8 cellular contexts compared by ENCODE assay signal in genomic region chr10:117175901-117176534, GRCh38. TPM values are rescaled to one million over a fixed set of nuclear protein-coding genes. Genes with fewer than 3 reads are reported as not detected.
DNase-seq lines count a peak whose midpoint lies in the region; ATAC-seq and TF ChIP-seq lines count a peak whose summit lies in the region.

No MANE protein-coding gene starts in this region.

- H3K27ac Mint-ChIP-seq in natural killer cell = no peak overlapping the region
- no peak overlapping the region for H3K27ac Mint-ChIP-seq in stimulated activated naive B cell treated with anti-CD40 and anti-IgM and Interleukin-4, amounts not matched to agents 10 μg/mL and 1 μg/mL and 100 μg/mL, for 72 hours

- peaks cover 19% of the 10 kb centered on the region in 2 donors for H3K4me1 Mint-ChIP-seq in natural killer cell
- H3K4me1 Mint-ChIP-seq in stimulated activated naive B cell treated with anti-CD40 and anti-IgM and Interleukin-4, amounts not matched to agents 10 μg/mL and 1 μg/mL and 100 μg/mL, for 72 hours = peaks cover 14 to 19% of the 10 kb centered on the region in 2 donors

- WGBS in esophagus squamous epithelium, 2 donors = 23 to 27% methylated on average over 12 of the region's 12 CpGs

- H3K4me2 ChIP-seq in BLaER1 = peak overlapping the region; percentile 96

- no peak overlapping the region for H3K27ac ChIP-seq in BLaER1
- no peak overlapping the region for H3K27ac ChIP-seq in esophagus squamous epithelium

- no peaks in the 10 kb centered on the region for H3K36me3 ChIP-seq in BLaER1
- H3K36me3 ChIP-seq in NT2/D1 (ENCODE audit: insufficient read depth, insufficient read length, low read length) = no peaks in the 10 kb centered on the region
- no peaks in the 10 kb centered on the region for H3K36me3 ChIP-seq in esophagus squamous epithelium

- ATAC-seq in GM19025 (IDR thresholded peaks at IDR 0.05; ENCODE audit: low read depth, unreplicated experiment) = peak; percentile 44
- ATAC-seq in HG03432 (IDR thresholded peaks at IDR 0.05; ENCODE audit: unreplicated experiment) = peak; percentile 60
- ATAC-seq in natural killer cell = peak in 2 of 3 donors; percentile 50 to 59
- peak; percentile 38 to 60 for ATAC-seq in stimulated activated naive B cell treated with anti-CD40 and anti-IgM and Interleukin-4, amounts not matched to agents 10 μg/mL and 1 μg/mL and 100 μg/mL, for 72 hours (replicated peaks)

- H3K9me3 Mint-ChIP-seq in natural killer cell = no peaks in the 10 kb centered on the region
- H3K9me3 Mint-ChIP-seq in stimulated activated naive B cell treated with anti-CD40 and anti-IgM and Interleukin-4, amounts not matched to agents 10 μg/mL and 1 μg/mL and 100 μg/mL, for 72 hours = peaks cover 0 to 1% of the 10 kb centered on the region in 2 donors

- H3K9me3 ChIP-seq in BLaER1 (no peaks in the 10 kb centered on the region), NT2/D1 (ENCODE audit: insufficient read depth, low read length) (no peaks in the 10 kb centered on the region), esophagus squamous epithelium (no peaks in the 10 kb centered on the region)

- H3K4me1 ChIP-seq in BLaER1 (peaks cover 13% of the 10 kb centered on the region), NT2/D1 (ENCODE audit: insufficient read depth, insufficient read length) (peaks cover 3% of the 10 kb centered on the region), esophagus squamous epithelium (peaks cover 8 to 14% (median 11%) of the 10 kb centered on the region in 3 donors)

- no peaks in the 10 kb centered on the region for H4K20me1 ChIP-seq in BLaER1

- no peak for TF ChIP-seq POLR2A in esophagus squamous epithelium (IDR thresholded peaks at IDR 0.05)

- no peaks in the 10 kb centered on the region for H3K27me3 ChIP-seq in BLaER1
- peaks cover 49% of the 10 kb centered on the region for H3K27me3 ChIP-seq in NT2/D1 (ENCODE audit: insufficient read depth, insufficient read length)
- peaks cover 5 to 86% (median 9%) of the 10 kb centered on the region in 4 donors for H3K27me3 ChIP-seq in esophagus squamous epithelium

- peaks cover 23 to 32% of the 10 kb centered on the region in 2 donors for H3K27me3 Mint-ChIP-seq in natural killer cell (ENCODE audit: low read depth in 2 of 2)
- peaks cover 52 to 81% of the 10 kb centered on the region in 2 donors for H3K27me3 Mint-ChIP-seq in stimulated activated naive B cell treated with anti-CD40 and anti-IgM and Interleukin-4, amounts not matched to agents 10 μg/mL and 1 μg/mL and 100 μg/mL, for 72 hours

- TF ChIP-seq CTCF in esophagus squamous epithelium (IDR thresholded peaks at IDR 0.05) (peak; percentile 42 to 75 (median 70)), natural killer cell (IDR thresholded peaks at IDR 0.05) (peak; percentile 48)

- H3K9ac ChIP-seq in BLaER1 (peak overlapping the region; percentile 67; the same call in 1 of the 2 replicates), NT2/D1 (ENCODE audit: insufficient read length, low read depth) (peak overlapping the region; percentile 62)

- intact Hi-C loops in esophagus squamous epithelium (cut with DNase I) (loop anchor here (2.0 to 10.0 kb wide), 2 partner anchors 377 to 491 kb away; no protein-coding TSS in a partner anchor), natural killer cell (cut with micrococcal nuclease) (loop anchor here (1.0 kb wide), 1 partner anchor 379 kb away; no protein-coding TSS in a partner anchor)

- no peaks in the 10 kb centered on the region for H3K36me3 Mint-ChIP-seq in natural killer cell
- H3K36me3 Mint-ChIP-seq in stimulated activated naive B cell treated with anti-CD40 and anti-IgM and Interleukin-4, amounts not matched to agents 10 μg/mL and 1 μg/mL and 100 μg/mL, for 72 hours = no peaks in the 10 kb centered on the region

- DNase-seq in NT2/D1 (ENCODE audit: low read depth, low spot score) = peak; percentile 66
- DNase-seq in activated T-cell treated with anti-CD3 and anti-CD28 coated beads for 4 hours = peak; percentile 73
- no peak for DNase-seq in esophagus squamous epithelium (lab: John Stamatoyannopoulos, UW)
- peak; percentile 38 for DNase-seq in natural killer cell
- DNase-seq in stimulated activated naive B cell treated with anti-CD40 and anti-IgM and Interleukin-4, amounts not matched to agents 10 μg/mL and 1 μg/mL and 100 μg/mL, for 72 hours = peak; percentile 32

- H3K4me3 ChIP-seq in BLaER1 = peak overlapping the region; percentile 72
- peak overlapping the region; percentile 44 for H3K4me3 ChIP-seq in NT2/D1 (ENCODE audit: insufficient read length, low read depth)
- H3K4me3 ChIP-seq in esophagus squamous epithelium = peak overlapping the region; percentile 21 to 64 (median 40)

- H3K4me3 Mint-ChIP-seq in natural killer cell = peak overlapping the region; percentile 90
- H3K4me3 Mint-ChIP-seq in stimulated activated naive B cell treated with anti-CD40 and anti-IgM and Interleukin-4, amounts not matched to agents 10 μg/mL and 1 μg/mL and 100 μg/mL, for 72 hours = peak overlapping the region; percentile 42 to 82

RNA-seq across cellular contexts. Expression of gene KCNK18, which starts 21.3 kb away (rescaled TPM):
- total RNA-seq in esophagus squamous epithelium (not detected), natural killer cell (not detected)

RNA-seq across cellular contexts. Expression of gene VAX1, which starts 37.9 kb away (rescaled TPM):
- total RNA-seq in esophagus squamous epithelium (under 1 TPM in 1 of 4 donors, not detected in 3; 0.13 TPM), natural killer cell (not detected)
